17 cellular contexts compared by ENCODE assay signal in the genomic region with DNA sequence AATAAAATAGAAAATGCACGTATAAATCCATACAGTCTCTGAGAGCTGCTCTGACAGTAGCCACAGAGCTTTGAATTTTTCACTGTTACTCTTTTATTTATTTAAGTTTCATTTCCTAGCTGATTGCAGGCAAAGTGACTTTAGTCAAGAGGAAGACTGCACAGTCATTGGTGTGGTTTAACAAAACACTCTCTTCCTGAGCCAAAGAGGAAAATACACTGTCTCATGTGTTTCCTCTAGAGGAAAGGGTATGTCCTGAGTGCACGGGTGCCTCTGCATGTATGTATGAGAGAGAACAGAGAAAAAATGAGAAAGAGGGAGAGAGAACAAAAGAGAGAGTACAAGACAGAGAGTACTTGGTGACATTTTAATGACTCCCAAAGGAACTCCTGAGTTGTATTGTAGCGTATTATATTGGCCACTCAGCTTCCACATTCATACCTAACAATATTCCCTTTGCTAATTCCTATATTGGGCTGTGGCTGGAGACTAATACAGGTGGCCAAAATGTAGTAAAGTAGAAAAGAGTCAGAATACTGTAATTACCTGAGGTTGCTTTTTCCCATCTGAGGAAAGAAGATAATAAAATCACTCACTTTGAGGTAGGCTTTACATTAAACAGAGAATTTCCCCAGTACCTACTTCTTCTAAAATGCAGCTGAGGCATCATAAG. TPM values are rescaled to one million over a fixed set of nuclear protein-coding genes. Genes with fewer than 3 reads are reported as not detected.
DNase-seq lines count a peak whose midpoint lies in the region; ATAC-seq and TF ChIP-seq lines count a peak whose summit lies in the region.
"Had no signal": no experiment of that assay in that cellular context is flagged by ENCODE, and none has a peak within 500 bp of the region (broad histone marks: within the 10 kb centered on the region; RNA-seq: fewer than 3 reads in every experiment).

A gene (plus strand): TSS at position 623 of the 673 bp plus-strand sequence. CDS start 3,374 bp downstream, outside the sequence.

- H3K27ac ChIP-seq in heart right ventricle: peak within 1 kb of the TSS in 3 of 10 donors; percentile 6 to 37 (median 9)
- H3K27ac ChIP-seq in upper lobe of left lung: peak within 1 kb of the TSS; percentile 30 to 64 (median 56)
- H3K27ac ChIP-seq: stomach had no signal

- TF ChIP-seq CTCF in heart right ventricle (IDR thresholded peaks at IDR 0.05) (no peak), upper lobe of left lung (IDR thresholded peaks at IDR 0.05) (no peak)

- DNase-seq in heart right ventricle: no peak
- no peak for DNase-seq in Right ventricle myocardium inferior (ENCODE audit: missing footprints)
- DNase-seq in NOMO-1 treated with dmso at 0.1 percent for 144 hours (lab: John Stamatoyannopoulos, UW; ENCODE audit: unreplicated experiment): peak; percentile 52
- DNase-seq in dermis microvascular lymphatic vessel endothelial cell (ENCODE audit: low read depth in 2 of 2): peak; percentile 95 to 97
- DNase-seq in upper lobe of left lung: no peak
- no peak for DNase-seq in DMS 273 (lab: John Stamatoyannopoulos, UW; ENCODE audit: unreplicated experiment)
- DNase-seq in activated CD8-positive, alpha-beta memory T cell treated with anti-CD3 and anti-CD28 coated beads for 24 hours: no peak
- DNase-seq in HCEC 1CT: no peak
- DNase-seq: BE2C; erythroblast; islet precursor cell; NCI-H1105 treated with DMSO at 0.1 percent for 48 hours; NCI-H748 treated with DMSO at 0.1 percent for 48 hours; nucleus accumbens; SK-N-SH; stimulated activated CD4-positive, alpha-beta T cell treated with anti-CD3 and anti-CD28 coated beads, Interleukin-1b, Interleukin-23, amount 100 ng/mL, for 48 hours; stomach had no signal

- ATAC-seq in heart right ventricle (peak in 5 of 8 donors; percentile 37 to 78 (median 64)), Right ventricle myocardium inferior (no peak), upper lobe of left lung (ENCODE audit: low FRiP score in 2 of 2) (peak in 1 of 2 donors; percentile 60)

- H3K4me3 ChIP-seq in heart right ventricle (no peak within 1 kb of the TSS), upper lobe of left lung (peak within 1 kb of the TSS in 1 of 4 donors; percentile 23)
- H3K4me3 ChIP-seq: stomach had no signal

- H3K36me3 ChIP-seq in heart right ventricle (no peaks in the 10 kb centered on the region), upper lobe of left lung (no peaks in the 10 kb centered on the region)
- H3K36me3 ChIP-seq: BE2C, stomach had no signal

- TF ChIP-seq POLR2A in upper lobe of left lung (IDR thresholded peaks at IDR 0.05): no peak

- H3K9me3 ChIP-seq in heart right ventricle (no peaks in the 10 kb centered on the region), upper lobe of left lung (no peaks in the 10 kb centered on the region)
- H3K9me3 ChIP-seq: BE2C, SK-N-SH, stomach had no signal

- intact Hi-C loops in heart right ventricle (cut with DNase I): no loop called here
- intact Hi-C loops in Right ventricle myocardium inferior (cut with DNase I): no loop called here

- peak in 1 of 4 donors; percentile 58 for TF ChIP-seq EP300 in upper lobe of left lung (IDR thresholded peaks at IDR 0.05)

- peaks cover 0 to 21% (median 5%) of the 10 kb centered on the region in 9 donors for H3K4me1 ChIP-seq in heart right ventricle
- peaks cover 0 to 14% (median 10%) of the 10 kb centered on the region in 4 donors for H3K4me1 ChIP-seq in upper lobe of left lung
- H3K4me1 ChIP-seq: BE2C had no signal

- WGBS in heart right ventricle, 2 donors: 37 to 45% methylated on average over 3 of the region's 3 CpGs
- WGBS in upper lobe of left lung, 2 donors: 20 to 25% methylated on average over 3 of the region's 3 CpGs

- H3K27me3 ChIP-seq in heart right ventricle: no peaks in the 10 kb centered on the region
- no peaks in the 10 kb centered on the region for H3K27me3 ChIP-seq in upper lobe of left lung
- H3K27me3 ChIP-seq: BE2C had no signal

RNA-seq across cellular contexts. Expression of the gene that starts here (rescaled TPM):
- total RNA-seq in heart right ventricle: not detected
- not detected for polyA plus RNA-seq in heart right ventricle
- total RNA-seq in Right ventricle myocardium inferior: not detected
- not detected in 2 replicates for total RNA-seq in dermis microvascular lymphatic vessel endothelial cell
- total RNA-seq in upper lobe of left lung: not detected
- polyA plus RNA-seq: SK-N-SH, stomach had no signal

Comparison
In these comparisons a context has a peak if more than half of its experiments do, and no peak if none do; other contexts are left out.
1. Peak in ATAC-seq in heart right ventricle; RNA of the gene not detected or under 1 TPM.
2. Peak in DNase-seq in dermis microvascular lymphatic vessel endothelial cell; RNA of the gene not detected or under 1 TPM.